ENCODE assay signal across 22 cellular contexts in genomic region chr3:112143689-112144088, GRCh38. TPM values are rescaled to one million over a fixed set of nuclear protein-coding genes. Genes with fewer than 3 reads are reported as not detected.
A peak's percentile ranks its signal among the peaks of the same experiment; 100 is the strongest.
DNase-seq lines count a peak whose midpoint lies in the region; ATAC-seq and TF ChIP-seq lines count a peak whose summit lies in the region.
"Had no signal": no experiment of that assay in that cellular context is flagged by ENCODE, and none has a peak within 500 bp of the region (broad histone marks: within the 10 kb centered on the region; RNA-seq: fewer than 3 reads in every experiment).

No MANE protein-coding gene starts in this region.

- no peaks in the 10 kb centered on the region for H3K79me2 ChIP-seq in MM.1S (ENCODE audit: low read length)

- no peak overlapping the region for H3K4me3 ChIP-seq in MM.1S (ENCODE audit: low read length)
- H3K4me3 ChIP-seq: lower lobe of right lung, testis, vagina had no signal

- no peak overlapping the region for H3K4me3 Mint-ChIP-seq in activated naive CD4-positive, alpha-beta T cell treated with anti-CD3 and anti-CD28 coated beads, Interleukin-2, amount 10 ng/mL, durations not matched to agents 7 days and 5 days
- H3K4me3 Mint-ChIP-seq in activated naive CD8-positive, alpha-beta T cell = peak overlapping the region; percentile 15
- peak overlapping the region; percentile 15 to 77 (median 57) for H3K4me3 Mint-ChIP-seq in naive thymus-derived CD8-positive, alpha-beta T cell
- H3K4me3 Mint-ChIP-seq: CD14-positive monocyte, H9 had no signal

- H3K9me3 Mint-ChIP-seq in activated naive CD4-positive, alpha-beta T cell treated with anti-CD3 and anti-CD28 coated beads, Interleukin-2, amount 10 ng/mL, durations not matched to agents 7 days and 5 days = peaks cover 30% of the 10 kb centered on the region
- H3K9me3 Mint-ChIP-seq in activated naive CD8-positive, alpha-beta T cell (ENCODE audit: low read depth) = peaks cover 18% of the 10 kb centered on the region
- H3K9me3 Mint-ChIP-seq in naive thymus-derived CD8-positive, alpha-beta T cell = peaks cover 0 to 46% (median 23%) of the 10 kb centered on the region in 9 donors

- no peaks in the 10 kb centered on the region for H3F3A ChIP-seq in MM.1S (ENCODE audit: insufficient read depth, low read length)

- H3K27me3 ChIP-seq in MM.1S (replicated peaks; ENCODE audit: insufficient read depth, low read length) = no peaks in the 10 kb centered on the region
- H3K27me3 ChIP-seq: testis, vagina had no signal

- POLR2A ChIA-PET in naive thymus-derived CD8-positive, alpha-beta T cell (lab: Charles Lee) = no interaction called here

- no peaks in the 10 kb centered on the region for H3K9me2 ChIP-seq in MM.1S (replicated peaks; ENCODE audit: insufficient read depth, low read length)

- H3K9ac ChIP-seq in MM.1S (ENCODE audit: low read length) = no peak overlapping the region

- no peak for TF ChIP-seq CTCF in MM.1S (IDR thresholded peaks at IDR 0.05; ENCODE audit: low read length)

- H4K20me1 ChIP-seq in MM.1S (ENCODE audit: insufficient read depth, low read length) = no peaks in the 10 kb centered on the region

- peaks cover under 1% of the 10 kb centered on the region for H3K27me3 Mint-ChIP-seq in activated naive CD4-positive, alpha-beta T cell treated with anti-CD3 and anti-CD28 coated beads, Interleukin-2, amount 10 ng/mL, durations not matched to agents 7 days and 5 days
- H3K27me3 Mint-ChIP-seq in activated naive CD8-positive, alpha-beta T cell = no peaks in the 10 kb centered on the region
- no peaks in the 10 kb centered on the region for H3K27me3 Mint-ChIP-seq in naive thymus-derived CD8-positive, alpha-beta T cell
- H3K27me3 Mint-ChIP-seq: IgD-negative memory B cell had no signal

- peak overlapping the region; percentile 21; the same call in 1 of the 2 replicates for H3K27ac ChIP-seq in MM.1S (ENCODE audit: low read length)
- H3K27ac ChIP-seq: lower lobe of right lung, testis, vagina, WERI-Rb-1 had no signal

- H3K4me2 ChIP-seq in MM.1S (ENCODE audit: low read depth, low read length) = peak overlapping the region; percentile 26; the same call in 1 of the 2 replicates

- H3K4me1 ChIP-seq in MM.1S (ENCODE audit: low read length) = peaks cover 9% of the 10 kb centered on the region
- H3K4me1 ChIP-seq: lower lobe of right lung, testis, vagina had no signal

- CTCF ChIA-PET in activated naive CD4-positive, alpha-beta T cell treated with anti-CD3 and anti-CD28 coated beads, Interleukin-2, amount 10 ng/mL, durations not matched to agents 7 days and 5 days (lab: Charles Lee) = interaction anchor here (1.3 kb wide), 1 partner anchor 32 kb away, joined by 3 read pairs; no protein-coding TSS in a partner anchor

- H3K9me3 ChIP-seq in MM.1S (replicated peaks; ENCODE audit: insufficient read depth, low read length) = no peaks in the 10 kb centered on the region
- H3K9me3 ChIP-seq: testis had no signal

- DNase-seq in activated naive CD4-positive, alpha-beta T cell treated with anti-CD3 and anti-CD28 coated beads, Interleukin-2, amount 10 ng/mL, durations not matched to agents 7 days and 5 days = no peak
- DNase-seq in activated naive CD4-positive, alpha-beta T cell treated with anti-CD3 and anti-CD28 coated beads, Interleukin-2, amount 50 U/mL, for 16 hours = no peak
- DNase-seq in MM.1S (peak; percentile 26), ecto neural progenitor cell (ENCODE audit: low spot score) (no peak), GF-D8 (lab: John Stamatoyannopoulos, UW) (no peak)
- DNase-seq in naive thymus-derived CD8-positive, alpha-beta T cell = no peak
- DNase-seq: DMS153; effector CD8-positive, alpha-beta T cell; H9; lower lobe of right lung; NCI-H1417; testis; WERI-Rb-1 had no signal

- no peak for ATAC-seq in naive thymus-derived CD8-positive, alpha-beta T cell
- ATAC-seq: lower lobe of right lung had no signal

- no peak overlapping the region for H2AFZ ChIP-seq in MM.1S (ENCODE audit: low read length)

- no peaks in the 10 kb centered on the region for H3K36me3 ChIP-seq in MM.1S (replicated peaks; ENCODE audit: insufficient read depth, low read length)
- H3K36me3 ChIP-seq: lower lobe of right lung, vagina, WERI-Rb-1 had no signal

- peaks cover 10% of the 10 kb centered on the region for H3K36me3 Mint-ChIP-seq in activated naive CD4-positive, alpha-beta T cell treated with anti-CD3 and anti-CD28 coated beads, Interleukin-2, amount 10 ng/mL, durations not matched to agents 7 days and 5 days
- peaks cover 25% of the 10 kb centered on the region for H3K36me3 Mint-ChIP-seq in activated naive CD8-positive, alpha-beta T cell
- peaks cover 0 to 33% (median 21%) of the 10 kb centered on the region in 3 donors for H3K36me3 Mint-ChIP-seq in naive thymus-derived CD8-positive, alpha-beta T cell
- H3K36me3 Mint-ChIP-seq: CD14-positive monocyte had no signal

- peak overlapping the region; percentile 43 for H3K27ac Mint-ChIP-seq in activated naive CD4-positive, alpha-beta T cell treated with anti-CD3 and anti-CD28 coated beads, Interleukin-2, amount 10 ng/mL, durations not matched to agents 7 days and 5 days
- H3K27ac Mint-ChIP-seq in activated naive CD8-positive, alpha-beta T cell = peak overlapping the region; percentile 24
- peak overlapping the region in 7 of 10 donors; percentile 5 to 82 (median 52) for H3K27ac Mint-ChIP-seq in naive thymus-derived CD8-positive, alpha-beta T cell
- H3K27ac Mint-ChIP-seq: CD14-positive monocyte, H9 had no signal

- peaks cover 10% of the 10 kb centered on the region for H3K4me1 Mint-ChIP-seq in activated naive CD4-positive, alpha-beta T cell treated with anti-CD3 and anti-CD28 coated beads, Interleukin-2, amount 10 ng/mL, durations not matched to agents 7 days and 5 days
- peaks cover 9% of the 10 kb centered on the region for H3K4me1 Mint-ChIP-seq in activated naive CD8-positive, alpha-beta T cell (ENCODE audit: low read depth)
- H3K4me1 Mint-ChIP-seq in naive thymus-derived CD8-positive, alpha-beta T cell = peaks cover 5 to 11% (median 7%) of the 10 kb centered on the region in 4 donors

RNA-seq across cellular contexts. Expression of gene GCSAM, which starts 10.6 kb away (rescaled TPM):
- 10 to 100 TPM; 15.1 TPM for total RNA-seq in naive thymus-derived CD8-positive, alpha-beta T cell
- 10 to 100 TPM; 18.1 to 25.3 (median 22.0) TPM for polyA plus RNA-seq in naive thymus-derived CD8-positive, alpha-beta T cell
- total RNA-seq: G401, H9, kidney epithelial cell, NCI-H460, pulmonary artery endothelial cell, SK-MEL-5 had no signal

RNA-seq across cellular contexts. Expression of gene C3orf52, which starts 57.5 kb away (rescaled TPM):
- under 1 TPM; 0.94 to 0.96 TPM for total RNA-seq in naive thymus-derived CD8-positive, alpha-beta T cell
- under 1 TPM; 0.54 to 0.96 (median 0.64) TPM for polyA plus RNA-seq in naive thymus-derived CD8-positive, alpha-beta T cell
- total RNA-seq: G401 had no signal
- polyA plus RNA-seq: CD14-positive monocyte had no signal
